In genomic region chr4:156169011-156169410, GRCh38 we compare ENCODE assay signal across 8 cellular contexts.
A peak's percentile ranks its signal among the peaks of the same experiment; 100 is the strongest.
DNase-seq lines count a peak whose midpoint lies in the region; ATAC-seq and TF ChIP-seq lines count a peak whose summit lies in the region.

No MANE protein-coding gene starts in this region.

- H3K36me3 ChIP-seq in breast epithelium, result no peaks in the 10 kb centered on the region
- H3K36me3 ChIP-seq in CD8-positive, alpha-beta T cell (ENCODE audit: insufficient read depth, low read length), result no peaks in the 10 kb centered on the region

- ATAC-seq in CD8-positive, alpha-beta T cell, result no peak

- no peak overlapping the region for H3K4me3 ChIP-seq in breast epithelium
- H3K4me3 ChIP-seq in CD8-positive, alpha-beta T cell (ENCODE audit: low read depth, low read length), result no peak overlapping the region

- H3K27ac ChIP-seq in breast epithelium, result no peak overlapping the region
- no peak overlapping the region for H3K27ac ChIP-seq in CD8-positive, alpha-beta T cell (ENCODE audit: low read depth, low read length)

- no peaks in the 10 kb centered on the region for H3K9me3 Mint-ChIP-seq in MCF 10A (ENCODE audit: unreplicated experiment)
- H3K9me3 Mint-ChIP-seq in CD8-positive, alpha-beta T cell, result no peaks in the 10 kb centered on the region

- H3K9me3 ChIP-seq in breast epithelium, result no peaks in the 10 kb centered on the region
- H3K9me3 ChIP-seq in CD8-positive, alpha-beta T cell (ENCODE audit: low read length), result no peaks in the 10 kb centered on the region

- TF ChIP-seq CTCF in MCF 10A (IDR thresholded peaks at IDR 0.05; ENCODE audit: unreplicated experiment) (peak; percentile 43), breast epithelium (IDR thresholded peaks at IDR 0.05) (peak in 1 of 3 donors; percentile 24)
- no peak for TF ChIP-seq CTCF in CD8-positive, alpha-beta T cell (IDR thresholded peaks at IDR 0.05)

- intact Hi-C loops in MCF 10A (cut with micrococcal nuclease), result loop anchor here (1.0 to 2.0 kb wide), 6 partner anchors 56 to 959 kb away; no protein-coding TSS in a partner anchor
- intact Hi-C loops in breast epithelium (cut with DNase I; ENCODE audit: low total_unique reads), result no loop called here
- intact Hi-C loops in posterior cingulate gyrus (cut with DNase I), result no loop called here
- intact Hi-C loops in CD8-positive, alpha-beta T cell (cut with DNase I, micrococcal nuclease), result no loop called here

- H3K27me3 Mint-ChIP-seq in MCF 10A (ENCODE audit: insufficient read depth, unreplicated experiment), result no peaks in the 10 kb centered on the region
- no peaks in the 10 kb centered on the region for H3K27me3 Mint-ChIP-seq in CD8-positive, alpha-beta T cell (ENCODE audit: low read depth)

- POLR2A ChIA-PET in MCF 10A (lab: Yijun Ruan, JAX), result interaction anchor here (0.6 to 1.3 kb wide), 4 partner anchors 15 to 651 kb away, joined by 3 to 4 read pairs (median 3); no protein-coding TSS in a partner anchor
- POLR2A ChIA-PET in CD8-positive, alpha-beta T cell (lab: Charles Lee), result no interaction called here

- no peaks in the 10 kb centered on the region for H3K36me3 Mint-ChIP-seq in MCF 10A (ENCODE audit: insufficient read depth, unreplicated experiment)
- H3K36me3 Mint-ChIP-seq in CD8-positive, alpha-beta T cell, result no peaks in the 10 kb centered on the region

- DNase-seq in MCF 10A (ENCODE audit: unreplicated experiment) (peak; percentile 76), breast epithelium (ENCODE audit: low spot score in 2 of 2) (no peak), HS-27A (ENCODE audit: low read depth) (peak; percentile 68), RPMI7951 (ENCODE audit: low read depth) (peak; percentile 92), fibroblast of the conjunctiva (ENCODE audit: low read depth) (peak; percentile 63), posterior cingulate gyrus (peak in 8 of 10 donors; percentile 7 to 90 (median 34))
- DNase-seq in stimulated activated naive CD4-positive, alpha-beta T cell (lab: John Stamatoyannopoulos, UW), result no peak
- DNase-seq in CD8-positive, alpha-beta T cell, result no peak

- H3K27ac Mint-ChIP-seq in MCF 10A (ENCODE audit: low read depth, unreplicated experiment), result peak overlapping the region; percentile 56
- no peak overlapping the region for H3K27ac Mint-ChIP-seq in CD8-positive, alpha-beta T cell

- H3K27me3 ChIP-seq in breast epithelium, result no peaks in the 10 kb centered on the region
- H3K27me3 ChIP-seq in CD8-positive, alpha-beta T cell (ENCODE audit: insufficient read depth, low read length), result no peaks in the 10 kb centered on the region

- CTCF ChIA-PET in MCF 10A (lab: Yijun Ruan, JAX), result interaction anchor here (0.5 to 3.3 kb wide), 13 partner anchors 9 to 877 kb away, joined by 3 to 20 read pairs (median 3); no protein-coding TSS in a partner anchor
- CTCF ChIA-PET in CD8-positive, alpha-beta T cell (lab: Charles Lee), result no interaction called here

- BruUV-seq in MCF 10A (replicated peaks; lab: Mats Ljungman, UMichigan), result no TSS peak

- no peaks in the 10 kb centered on the region for H3K4me1 ChIP-seq in breast epithelium
- H3K4me1 ChIP-seq in CD8-positive, alpha-beta T cell (ENCODE audit: insufficient read depth, low read length), result no peaks in the 10 kb centered on the region

- H3K4me1 Mint-ChIP-seq in MCF 10A (ENCODE audit: insufficient read depth, unreplicated experiment), result peaks cover 17% of the 10 kb centered on the region
- H3K4me1 Mint-ChIP-seq in CD8-positive, alpha-beta T cell (ENCODE audit: low read depth), result no peaks in the 10 kb centered on the region

- H3K4me3 Mint-ChIP-seq in MCF 10A (ENCODE audit: unreplicated experiment), result no peak overlapping the region
- H3K4me3 Mint-ChIP-seq in CD8-positive, alpha-beta T cell, result no peak overlapping the region

- no peak for TF ChIP-seq POLR2A in breast epithelium (IDR thresholded peaks at IDR 0.05)

Comparison
In these comparisons a context has a peak if more than half of its experiments do, and no peak if none do; other contexts are left out.
1. DNase-seq: peak in MCF 10A (single experiment), HS-27A (single experiment), RPMI7951 (single experiment), fibroblast of the conjunctiva (single experiment) and posterior cingulate gyrus (8 of 10); none in breast epithelium (0 of 2), stimulated activated naive CD4-positive, alpha-beta T cell (0 of 6) and CD8-positive, alpha-beta T cell (0 of 7).